In the genomic region with DNA sequence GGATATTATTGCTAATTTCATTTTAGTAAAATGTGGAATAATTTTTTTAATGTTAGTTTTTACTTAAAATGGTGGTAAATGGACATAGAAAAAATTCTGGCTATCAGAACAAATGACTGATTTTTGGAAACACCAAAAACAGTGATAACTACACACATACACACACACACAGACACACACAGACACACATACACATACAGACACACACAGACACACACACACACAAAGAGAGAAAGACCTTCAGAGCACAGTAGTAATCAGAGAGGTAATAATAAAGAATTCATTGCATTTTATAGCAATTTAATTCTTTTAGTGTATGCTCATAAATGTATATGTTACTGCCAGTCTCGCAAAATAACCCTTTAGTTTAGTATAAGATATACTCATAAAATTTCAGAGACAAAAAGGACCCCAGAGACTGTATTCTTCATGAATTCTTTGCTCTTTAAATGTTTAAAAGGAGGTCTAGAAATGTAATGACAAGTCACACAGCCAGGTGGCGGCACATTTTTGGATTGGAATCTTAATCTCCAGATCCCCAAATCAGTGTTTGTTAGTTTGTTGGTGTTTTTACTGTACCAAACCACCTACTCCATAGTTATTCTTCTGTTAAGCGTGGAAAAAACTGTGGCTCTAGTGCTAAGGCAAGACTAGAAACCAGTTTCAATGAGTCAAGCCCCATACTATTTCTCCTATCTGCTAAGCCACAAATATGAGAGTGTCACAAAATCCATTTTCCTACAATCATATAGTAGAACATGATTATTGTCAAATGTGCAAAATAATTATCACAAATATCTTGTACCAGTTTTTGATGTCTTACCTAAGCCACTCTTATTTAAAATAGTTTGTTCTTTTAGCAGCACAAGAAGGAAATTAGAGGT, we compare ENCODE assay signal across 8 cellular contexts.
DNase-seq lines count a peak whose midpoint lies in the region; ATAC-seq, FAIRE-seq and TF ChIP-seq lines count a peak whose summit lies in the region.

No MANE protein-coding gene starts in this region.

- no peaks in the 10 kb centered on the region for H3F3A ChIP-seq in PC-3 (ENCODE audit: low read length, unreplicated experiment)

- H3K27ac ChIP-seq in PC-3 (ENCODE audit: low read length) (no peak overlapping the region), substantia nigra (ENCODE audit: low read depth, low read length, poor library complexity, severe bottlenecking) (peak overlapping the region; percentile 31)

- no peak for ATAC-seq in PC-3
- no peak for ATAC-seq in GM21381 (IDR thresholded peaks at IDR 0.05; ENCODE audit: unreplicated experiment)
- no peak for ATAC-seq in HG03520 (IDR thresholded peaks at IDR 0.05; ENCODE audit: unreplicated experiment)

- DNase-seq in D721Med (ENCODE audit: insufficient read length, low spot score), result no peak
- no peak for DNase-seq in H54 (ENCODE audit: insufficient read length, low spot score)
- DNase-seq in PC-3, result peak; percentile 60
- DNase-seq in fibroblast of pulmonary artery (ENCODE audit: low read depth), result peak; percentile 66
- peak in 11 of 49 donors; percentile 6 to 43 (median 16) for DNase-seq in substantia nigra (lab: John Stamatoyannopoulos, UW)
- DNase-seq in NCI-H1092 (lab: John Stamatoyannopoulos, UW), result no peak

- no peaks in the 10 kb centered on the region for H3K27me3 ChIP-seq in PC-3 (ENCODE audit: low read length)

- H2AFZ ChIP-seq in PC-3 (ENCODE audit: low read length), result no peak overlapping the region

- no peak overlapping the region for H3K9ac ChIP-seq in PC-3 (ENCODE audit: low read length)

- H3K4me1 ChIP-seq in PC-3 (ENCODE audit: insufficient read depth, low read length), result no peaks in the 10 kb centered on the region

- no peak overlapping the region for H3K4me2 ChIP-seq in PC-3 (ENCODE audit: low read length)

- CTCF ChIA-PET in PC-3 (lab: Charles Lee), result no interaction called here

- H3K4me3 ChIP-seq in PC-3 (ENCODE audit: low read length), result no peak overlapping the region
- no peak overlapping the region for H3K4me3 ChIP-seq in fibroblast of pulmonary artery (replicated peaks; ENCODE audit: low read depth, low read length)

- no peaks in the 10 kb centered on the region for H4K20me1 ChIP-seq in PC-3 (ENCODE audit: low read length)

- POLR2A ChIA-PET in PC-3 (lab: Charles Lee; ENCODE audit: unreplicated experiment), result interaction anchor here (0.5 kb wide), 1 partner anchor 449 kb away, joined by 3 read pairs; no protein-coding TSS in a partner anchor

- peak; percentile 58 for FAIRE-seq in D721Med (lab: Jason Lieb, UNC)
- peak; percentile 93 for FAIRE-seq in H54 (lab: Jason Lieb, UNC)

- no peaks in the 10 kb centered on the region for H3K9me2 ChIP-seq in PC-3 (replicated peaks; ENCODE audit: low read length)

- no peaks in the 10 kb centered on the region for H3K9me3 ChIP-seq in PC-3 (ENCODE audit: low read length)

- TF ChIP-seq CTCF in D721Med (IDR thresholded peaks at IDR 0.05; ENCODE audit: insufficient read depth, missing control alignments) (peak; percentile 55), PC-3 (conservative IDR thresholded peaks at IDR 0.05; ENCODE audit: low read depth, low read length) (peak; percentile 72), fibroblast of pulmonary artery (IDR thresholded peaks at IDR 0.05; ENCODE audit: low read length, missing control alignments) (peak; percentile 66)

- TF ChIP-seq POLR2A in H54 (IDR thresholded peaks at IDR 0.05; ENCODE audit: low read depth, low read length), result no peak

- intact Hi-C loops in PC-3 (cut with micrococcal nuclease), result loop anchor here (5.0 kb wide), 2 partner anchors 107 to 772 kb away; a partner anchor contains a TSS

- BruUV-seq in PC-3 (replicated peaks; lab: Mats Ljungman, UMichigan), result no TSS peak

- H3K36me3 ChIP-seq in PC-3 (ENCODE audit: low read depth, low read length), result no peaks in the 10 kb centered on the region

- no peaks in the 10 kb centered on the region for H3K79me2 ChIP-seq in PC-3 (ENCODE audit: low read length)

Comparison
In these comparisons a context has a peak if more than half of its experiments do, and no peak if none do; other contexts are left out.
1. DNase-seq: peak in PC-3 (single experiment) and fibroblast of pulmonary artery (single experiment); none in D721Med (single experiment), H54 (single experiment) and NCI-H1092 (single experiment).
2. Peak in every context shown above with its lines, with median percentiles within 50 percentile points of each other: CTCF ChIP-seq.